In the genomic region with DNA sequence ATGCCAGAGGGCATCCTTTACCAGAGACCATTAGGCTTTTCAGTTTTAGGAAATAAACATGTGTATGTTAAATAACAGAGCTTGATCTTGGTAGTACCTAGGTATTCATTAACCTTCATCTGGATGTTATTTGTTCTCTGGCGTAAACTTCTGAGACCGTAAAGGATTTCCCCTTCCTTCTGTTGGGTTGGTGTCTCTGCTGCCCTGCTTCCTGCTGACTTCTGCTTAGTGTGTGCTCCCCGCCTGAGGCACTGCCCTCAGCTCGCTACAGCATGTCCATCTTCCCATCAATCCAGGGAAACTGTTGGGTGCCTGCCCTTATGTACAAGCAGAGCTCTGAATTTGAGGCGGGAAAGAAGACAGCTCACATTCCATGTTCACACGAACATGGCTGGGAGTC, we compare ENCODE assay signal across 19 cellular contexts.
DNase-seq lines count a peak whose midpoint lies in the region; ATAC-seq, FAIRE-seq and TF ChIP-seq lines count a peak whose summit lies in the region.
"Had no signal": no experiment of that assay in that cellular context is flagged by ENCODE, and none has a peak within 500 bp of the region (broad histone marks: within the 10 kb centered on the region; RNA-seq: fewer than 3 reads in every experiment).

No MANE protein-coding gene starts in this region.

- no peaks in the 10 kb centered on the region for H3K27me3 ChIP-seq in keratinocyte (ENCODE audit: control insufficient read depth, extremely low read depth, insufficient read depth, low read length)
- H3K27me3 ChIP-seq: ovary, thyroid gland had no signal

- no peak overlapping the region for H3K4me3 ChIP-seq in keratinocyte (ENCODE audit: control insufficient read depth in 2 of 3, extremely low read depth in 1 of 3, insufficient read depth in 2 of 3, low read depth in 1 of 3, low read length in 3 of 3)
- H3K4me3 ChIP-seq: ovary, thyroid gland had no signal

- H2AFZ ChIP-seq in keratinocyte (ENCODE audit: control insufficient read depth, low read length) = no peak overlapping the region

- no peak overlapping the region for H3K9ac ChIP-seq in keratinocyte (ENCODE audit: control insufficient read depth, extremely low read depth, insufficient read depth, low read length)

- dilution Hi-C loops in keratinocyte (cut with MboI; ENCODE audit: extremely low pct_ligation_motif_present, low sequenced_read_pairs) = no loop called here

- H3K4me1 ChIP-seq in keratinocyte (ENCODE audit: control insufficient read depth, extremely low read depth, insufficient read depth, low read length) = peaks cover 10% of the 10 kb centered on the region
- H3K4me1 ChIP-seq: thyroid gland had no signal

- in situ Hi-C loops in KBM-7 (cut with MboI; ENCODE audit: low pct_unique_long_range_greater_than_20kb, low sequenced_read_pairs) = no loop called here

- no peaks in the 10 kb centered on the region for H3K79me2 ChIP-seq in keratinocyte (ENCODE audit: control insufficient read depth, insufficient read depth, low read length)

- H3K9me3 ChIP-seq in keratinocyte (ENCODE audit: control insufficient read depth, low read depth, low read length) = no peaks in the 10 kb centered on the region
- H3K9me3 ChIP-seq: ovary, thyroid gland had no signal

- H3K36me3 ChIP-seq in keratinocyte (ENCODE audit: control insufficient read depth in 2 of 2, extremely low read depth in 1 of 2, insufficient read depth in 2 of 2, low read length in 2 of 2) = no peaks in the 10 kb centered on the region
- H3K36me3 ChIP-seq: ovary, thyroid gland had no signal

- H3K27ac ChIP-seq in keratinocyte (ENCODE audit: control insufficient read depth, insufficient read depth, low read length) = no peak overlapping the region
- H3K27ac ChIP-seq: ovary, thyroid gland had no signal

- H3K9me1 ChIP-seq in keratinocyte (ENCODE audit: control insufficient read depth, extremely low read depth, insufficient read depth, low read length) = no peaks in the 10 kb centered on the region

- H3K4me2 ChIP-seq in keratinocyte (ENCODE audit: control insufficient read depth, extremely low read depth, insufficient read depth, low read depth, low read length) = peak overlapping the region; percentile 13

- H4K20me1 ChIP-seq in keratinocyte (ENCODE audit: control insufficient read depth, extremely low read depth, insufficient read depth, low read length) = no peaks in the 10 kb centered on the region

- TF ChIP-seq CTCF in keratinocyte (optimal IDR thresholded peaks at IDR 0.05 in 1 of 3, IDR thresholded peaks at IDR 0.05 in 1 of 3, conservative IDR thresholded peaks at IDR 0.05 in 1 of 3; ENCODE audit: extremely low read depth in 1 of 3, insufficient read depth in 2 of 3, low read length in 3 of 3) = no peak

- ATAC-seq in GM18909 (IDR thresholded peaks at IDR 0.05; ENCODE audit: poor library complexity, unreplicated experiment) (peak; percentile 88), GM21619 (IDR thresholded peaks at IDR 0.05; ENCODE audit: unreplicated experiment) (peak; percentile 84), HG03135 (IDR thresholded peaks at IDR 0.05; ENCODE audit: unreplicated experiment) (peak; percentile 79), GM21526 (IDR thresholded peaks at IDR 0.05; ENCODE audit: low FRiP score, unreplicated experiment) (no peak)

- DNase-seq in keratinocyte (ENCODE audit: low read depth, low spot score) (peak; percentile 15), KBM-7 (no peak), cerebellar cortex (ENCODE audit: low spot score) (no peak), kidney glomerular epithelial cell (lab: John Stamatoyannopoulos, UW) (no peak)
- DNase-seq: activated CD4-positive, CD25-positive, alpha-beta regulatory T cell; amniotic stem cell; Calu3; NCI-H2029 treated with DMSO at 0.1 percent for 48 hours; NCI-H510A treated with DMSO at 0.1 percent for 48 hours; ovary; SIG-M5; T-helper 2 cell; thyroid gland had no signal

- peak; percentile 79 for FAIRE-seq in keratinocyte (lab: Jason Lieb, UNC)
- FAIRE-seq: endothelial cell of umbilical vein, frontal cortex had no signal
